In the genomic region with DNA sequence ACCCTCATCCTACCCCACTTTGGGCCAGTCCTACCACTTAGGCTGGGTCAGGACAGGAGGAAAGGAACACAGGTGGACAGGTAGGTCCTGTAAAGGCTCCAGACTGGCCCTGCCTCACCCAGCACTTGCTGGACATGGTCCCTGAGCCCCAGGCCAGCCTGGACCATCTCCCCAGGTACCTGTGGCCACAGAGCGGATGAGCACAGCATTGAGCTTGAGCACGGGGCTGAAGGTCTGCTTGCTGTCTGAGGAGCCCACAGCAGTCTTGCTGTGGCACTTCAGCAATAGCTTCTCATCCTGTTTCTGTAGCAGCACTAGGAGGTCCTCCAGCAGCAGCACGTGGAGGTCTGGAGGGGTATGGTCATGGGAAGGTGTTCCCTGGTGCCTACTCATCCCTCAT, we compare ENCODE assay signal across 21 cellular contexts. TPM values are rescaled to one million over a fixed set of nuclear protein-coding genes. Genes with fewer than 3 reads are reported as not detected.
A peak's percentile ranks its signal among the peaks of the same experiment; 100 is the strongest.
DNase-seq lines count a peak whose midpoint lies in the region; ATAC-seq and TF ChIP-seq lines count a peak whose summit lies in the region.
"Had no signal": no experiment of that assay in that cellular context is flagged by ENCODE, and none has a peak within 500 bp of the region (broad histone marks: within the 10 kb centered on the region; RNA-seq: fewer than 3 reads in every experiment).

No MANE protein-coding gene starts in this region.

- H3K27ac ChIP-seq in neuronal stem cell (replicated peaks; ENCODE audit: low read length): no peak overlapping the region
- no peak overlapping the region for H3K27ac ChIP-seq in spleen
- H3K27ac ChIP-seq: BLaER1 had no signal

- H3K27me3 ChIP-seq in neuronal stem cell (ENCODE audit: control insufficient read depth in 3 of 3, insufficient read depth in 3 of 3, low read depth in 1 of 3, low read length in 3 of 3) (no peaks in the 10 kb centered on the region), spleen (replicated peaks in 1 of 7) (no peaks in the 10 kb centered on the region)
- H3K27me3 ChIP-seq: BLaER1 had no signal

- H3K9me3 ChIP-seq in neuronal stem cell (replicated peaks in 1 of 2; ENCODE audit: control insufficient read depth in 2 of 2, insufficient read depth in 1 of 2, low read depth in 1 of 2, low read length in 2 of 2) (no peaks in the 10 kb centered on the region), spleen (no peaks in the 10 kb centered on the region), mucosa of descending colon (no peaks in the 10 kb centered on the region)
- H3K9me3 ChIP-seq: BLaER1, Caco-2 had no signal

- H3K27ac Mint-ChIP-seq in activated naive CD4-positive, alpha-beta T cell treated with anti-CD3 and anti-CD28 coated beads, Interleukin-2, amount 50 U/mL, for 72 hours: peak overlapping the region; percentile 26 to 69
- H3K27ac Mint-ChIP-seq: HFFc6, IgD-negative memory B cell had no signal

- H2BK120ac ChIP-seq in neuronal stem cell (ENCODE audit: low read depth, low read length): no peak overlapping the region

- no peaks in the 10 kb centered on the region for H3K4me1 ChIP-seq in neuronal stem cell (ENCODE audit: control insufficient read depth in 2 of 2, insufficient read depth in 1 of 2, low read depth in 1 of 2, low read length in 2 of 2)
- no peaks in the 10 kb centered on the region for H3K4me1 ChIP-seq in spleen
- H3K4me1 ChIP-seq in mucosa of descending colon (ENCODE audit: low read depth): no peaks in the 10 kb centered on the region
- H3K4me1 ChIP-seq: Caco-2 had no signal

- intact Hi-C loops in spleen (cut with DNase I; ENCODE audit: low total_unique reads): no loop called here
- intact Hi-C loops in mucosa of descending colon (cut with DNase I, micrococcal nuclease): no loop called here

- TF ChIP-seq POLR2A in spleen (IDR thresholded peaks at IDR 0.05): no peak

- H3K18ac ChIP-seq in neuronal stem cell (ENCODE audit: low read length): no peak overlapping the region

- H4K8ac ChIP-seq in neuronal stem cell (ENCODE audit: low read depth, low read length): no peak overlapping the region

- no peak for DNase-seq in activated naive CD4-positive, alpha-beta T cell treated with anti-CD3 and anti-CD28 coated beads, Interleukin-2, amount 50 U/mL, for 72 hours (ENCODE audit: low spot score in 2 of 2)
- no peak for DNase-seq in activated naive CD4-positive, alpha-beta T cell (lab: John Stamatoyannopoulos, UW)
- no peak for DNase-seq in neuronal stem cell (ENCODE audit: low spot score)
- DNase-seq in spleen: peak; percentile 42
- DNase-seq in mucosa of descending colon: no peak
- DNase-seq in iPS-NIHi7 (ENCODE audit: extremely low spot score): no peak
- DNase-seq: DMS153, DMS79, GDM1, GOT3, H7, HFFc6 had no signal

- no peak overlapping the region for H2BK12ac ChIP-seq in neuronal stem cell (ENCODE audit: low read length)

- no peak overlapping the region for H3K14ac ChIP-seq in neuronal stem cell (ENCODE audit: low read length)

- no peaks in the 10 kb centered on the region for H3K9me3 Mint-ChIP-seq in activated naive CD4-positive, alpha-beta T cell treated with anti-CD3 and anti-CD28 coated beads, Interleukin-2, amount 50 U/mL, for 72 hours
- H3K9me3 Mint-ChIP-seq: HFFc6, IgD-negative memory B cell had no signal

- H3K4me3 ChIP-seq in neuronal stem cell (ENCODE audit: low read length in 2 of 2): peak overlapping the region in 1 of 2 donors; percentile 56
- H3K4me3 ChIP-seq in spleen: no peak overlapping the region
- no peak overlapping the region for H3K4me3 ChIP-seq in mucosa of descending colon
- H3K4me3 ChIP-seq: BLaER1 had no signal

- no peak overlapping the region for H4K91ac ChIP-seq in neuronal stem cell (ENCODE audit: low read depth, low read length, poor library complexity)

- no CpG with 5 or more reads among the region's 3 CpGs for WGBS in neuronal stem cell (ENCODE audit: extremely low coverage in 2 of 2, insufficient read length in 2 of 2, insufficient replicate concordance in 1 of 2), 2 donors
- WGBS in spleen, 5 donors: 76 to 96% (median 88%) methylated on average over 2 to 3 of the region's 3 CpGs

- no peak overlapping the region for H2BK15ac ChIP-seq in neuronal stem cell (ENCODE audit: low read length)

- H2AK5ac ChIP-seq in neuronal stem cell (ENCODE audit: low read depth, low read length): no peak overlapping the region

- H3K9ac ChIP-seq in neuronal stem cell (ENCODE audit: low read depth, low read length, poor library complexity): peak overlapping the region; percentile 9
- H3K9ac ChIP-seq: BLaER1 had no signal

- no peak overlapping the region for H2BK5ac ChIP-seq in neuronal stem cell (ENCODE audit: low read length)

- peak overlapping the region; percentile 77 for H3K23ac ChIP-seq in neuronal stem cell (ENCODE audit: low read depth, low read length, poor library complexity)

- ATAC-seq in activated naive CD4-positive, alpha-beta T cell treated with anti-CD3 and anti-CD28 coated beads, Interleukin-2, amount 50 U/mL, for 72 hours: no peak
- ATAC-seq in mucosa of descending colon: no peak
- ATAC-seq in HG02981 (IDR thresholded peaks at IDR 0.05; ENCODE audit: unreplicated experiment): no peak
- ATAC-seq: HCT116, HepG2 had no signal

- no peaks in the 10 kb centered on the region for H3K79me1 ChIP-seq in neuronal stem cell (ENCODE audit: low read depth, low read length)

- no peak overlapping the region for H3K4ac ChIP-seq in neuronal stem cell (ENCODE audit: low read length)

- peaks cover 0 to 7% of the 10 kb centered on the region in 2 donors for H3K36me3 Mint-ChIP-seq in activated naive CD4-positive, alpha-beta T cell treated with anti-CD3 and anti-CD28 coated beads, Interleukin-2, amount 50 U/mL, for 72 hours

- H3K36me3 ChIP-seq in neuronal stem cell (replicated peaks in 1 of 2; ENCODE audit: control insufficient read depth in 2 of 2, insufficient read depth in 2 of 2, low read length in 2 of 2): peaks cover 77 to 98% of the 10 kb centered on the region in 2 donors
- H3K36me3 ChIP-seq in spleen: peaks cover 0 to 100% (median 86%) of the 10 kb centered on the region in 6 donors
- no peaks in the 10 kb centered on the region for H3K36me3 ChIP-seq in mucosa of descending colon (ENCODE audit: low read depth)

- TF ChIP-seq CTCF in spleen (IDR thresholded peaks at IDR 0.05 in 8 of 11, conservative IDR thresholded peaks at IDR 0.05 in 3 of 11) (no peak), mucosa of descending colon (IDR thresholded peaks at IDR 0.05) (no peak)

- H2AFZ ChIP-seq in neuronal stem cell (ENCODE audit: low read length): no peak overlapping the region

- no peak overlapping the region for H3K4me2 ChIP-seq in neuronal stem cell (ENCODE audit: insufficient read depth, low read length, poor library complexity, severe bottlenecking)
- H3K4me2 ChIP-seq: BLaER1 had no signal

RNA-seq across cellular contexts. Expression of a gene that starts 23.3 kb away (rescaled TPM):
- total RNA-seq in activated naive CD4-positive, alpha-beta T cell treated with anti-CD3 and anti-CD28 coated beads, Interleukin-2, amount 50 U/mL, for 72 hours: not detected
- polyA plus RNA-seq in neuronal stem cell (2013, experiment 1 of 2): 0.03 TPM
- 0.01 TPM for polyA plus RNA-seq in neuronal stem cell (2013, experiment 2 of 2)
- total RNA-seq in spleen (under 1 TPM in 3 of 7 donors, not detected in 4; 0.13 to 0.47 (median 0.23) TPM), mucosa of descending colon (not detected)
- polyA plus RNA-seq in spleen: under 1 TPM; 0.03 to 0.51 (median 0.43) TPM
- total RNA-seq: A673, Caco-2, Daoy, H7, HepG2 had no signal
- polyA plus RNA-seq: AG04450, HepG2, IgD-negative memory B cell had no signal

RNA-seq across cellular contexts. Expression of a gene that starts 50.2 kb away (rescaled TPM):
- total RNA-seq in activated naive CD4-positive, alpha-beta T cell treated with anti-CD3 and anti-CD28 coated beads, Interleukin-2, amount 50 U/mL, for 72 hours: under 1 TPM; 0.09 to 0.53 TPM
- polyA plus RNA-seq in neuronal stem cell (2013, experiment 1 of 2): 0.78 TPM
- 0.62 TPM for polyA plus RNA-seq in neuronal stem cell (2013, experiment 2 of 2)
- 10 to 100 TPM; 16.1 to 28.3 (median 24.2) TPM for total RNA-seq in spleen
- polyA plus RNA-seq in spleen: 1 to 10 TPM; 1.4 to 6.2 (median 2.6) TPM
- 1 to 10 TPM; 2.3 to 7.2 (median 4.6) TPM for total RNA-seq in mucosa of descending colon
- polyA plus RNA-seq: IgD-negative memory B cell had no signal
